Comparison of ENCODE assay signal across 13 cellular contexts in the genomic region with DNA sequence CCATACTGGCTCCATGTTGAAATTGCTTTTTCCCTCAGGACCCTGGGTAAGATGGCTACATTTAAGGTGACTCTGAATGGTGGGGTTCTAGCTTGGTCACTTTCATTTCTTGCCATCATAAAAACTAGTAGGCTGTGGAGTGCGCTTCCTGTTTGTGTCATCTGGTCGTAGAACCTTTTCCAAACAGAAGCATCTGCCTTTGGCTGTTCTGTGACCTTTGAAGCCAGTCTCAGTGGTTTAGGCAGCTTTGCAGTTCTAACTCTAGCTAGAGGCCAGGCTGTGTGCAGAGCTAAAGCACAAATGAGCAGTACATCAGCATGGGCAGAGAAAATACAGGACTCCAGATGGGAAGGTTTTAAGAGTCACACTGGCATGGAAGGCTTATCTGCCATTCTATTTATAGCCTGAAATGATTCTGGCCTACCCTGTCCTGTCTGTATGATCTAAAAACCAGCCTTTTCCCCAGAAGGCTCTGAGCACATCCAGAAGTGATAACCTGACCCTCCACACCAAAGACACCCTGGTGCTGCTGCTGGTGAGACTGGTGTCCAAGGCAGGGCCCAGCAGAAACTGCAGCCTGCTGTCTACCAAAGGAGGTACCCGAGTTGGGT. TPM values are rescaled to one million over a fixed set of nuclear protein-coding genes. Genes with fewer than 3 reads are reported as not detected.
DNase-seq lines count a peak whose midpoint lies in the region; ATAC-seq, FAIRE-seq and TF ChIP-seq lines count a peak whose summit lies in the region.
"Had no signal": no experiment of that assay in that cellular context is flagged by ENCODE, and none has a peak within 500 bp of the region (broad histone marks: within the 10 kb centered on the region; RNA-seq: fewer than 3 reads in every experiment).

No MANE protein-coding gene starts in this region.

- H3K4me1 ChIP-seq in HepG2 (ENCODE audit: insufficient read depth, low read length) (peaks cover 23% of the 10 kb centered on the region), suprapubic skin (peaks cover 17% of the 10 kb centered on the region)

- no peak overlapping the region for H3K4me2 ChIP-seq in HepG2 (ENCODE audit: low read depth, low read length)

- H3K36me3 ChIP-seq in HepG2 (replicated peaks in 1 of 2; ENCODE audit: control insufficient read depth in 1 of 2, insufficient read depth in 2 of 2, low read length in 2 of 2) (peaks cover 34 to 78% of the 10 kb centered on the region in 2 experiments), suprapubic skin (peaks cover 45% of the 10 kb centered on the region)

- H3K79me2 ChIP-seq in HepG2 (ENCODE audit: insufficient read depth, low read length), result no peaks in the 10 kb centered on the region

- H3K9me3 ChIP-seq in HepG2 (ENCODE audit: low read length) (no peaks in the 10 kb centered on the region), suprapubic skin (no peaks in the 10 kb centered on the region)

- H3K4me3 ChIP-seq in HepG2 (replicated peaks in 1 of 3; ENCODE audit: insufficient read depth in 1 of 3, low read depth in 2 of 3, low read length in 3 of 3) (no peak overlapping the region), suprapubic skin (no peak overlapping the region)

- no peak for TF ChIP-seq RAD21 in HepG2 (CRISPR knock-in tag; IDR thresholded peaks at IDR 0.05)

- TF ChIP-seq POLR2A in HepG2 (IDR thresholded peaks at IDR 0.05; ENCODE audit: insufficient read depth in 1 of 2, low read depth in 2 of 2, low read length in 2 of 2) (peak in 1 of 2 experiments; percentile 15; a peak in 1 of 4 replicates), suprapubic skin (IDR thresholded peaks at IDR 0.05) (no peak)

- TF ChIP-seq EP300 in HepG2 (IDR thresholded peaks at IDR 0.05; ENCODE audit: low read depth in 2 of 2, low read length in 2 of 2), result no peak
- TF ChIP-seq EP300 in HepG2 (CRISPR knock-in tag; IDR thresholded peaks at IDR 0.05; ENCODE audit: borderline replicate concordance), result no peak
- no peak for TF ChIP-seq EP300 in suprapubic skin (IDR thresholded peaks at IDR 0.05)

- peak overlapping the region; percentile 14 for H3K27ac ChIP-seq in HepG2 (ENCODE audit: extremely low read length, insufficient read depth, low read length)
- peak overlapping the region; percentile 8 for H3K27ac ChIP-seq in suprapubic skin

- in situ Hi-C loops in HepG2 (cut with HindIII; ENCODE audit: extremely low pct_ligation_motif_present, low pct_unique_long_range_greater_than_20kb), result no loop called here

- 61% methylated on average over 3 of the region's 3 CpGs for WGBS in HepG2 (ENCODE audit: low lambda C conversion rate)
- 61% methylated on average over 3 of the region's 3 CpGs for WGBS in suprapubic skin

- peak; percentile 84 for FAIRE-seq in HepG2 (lab: Jason Lieb, UNC)

- intact Hi-C loops in HepG2 (cut with micrococcal nuclease; ENCODE audit: unreplicated experiment), result loop anchor here (5.0 kb wide), 1 partner anchor 35 kb away; no protein-coding TSS in a partner anchor

- H2AFZ ChIP-seq in HepG2 (ENCODE audit: low read length), result no peak overlapping the region

- TSS peak; percentile 25 for BruUV-seq in HepG2 (replicated peaks; lab: Mats Ljungman, UMichigan)

- CTCF ChIA-PET in T-cell (lab: Charles Lee), result interaction anchor here (0.7 to 1.1 kb wide), 7 partner anchors 16 to 1463 kb away, joined by 3 to 8 read pairs (median 3); no protein-coding TSS in a partner anchor
- CTCF ChIA-PET in HepG2 (lab: Yijun Ruan, JAX; ENCODE audit: low intra/inter-chr PET ratio, low total read pairs), result no interaction called here

- H3K27me3 ChIP-seq in HepG2 (ENCODE audit: control insufficient read depth in 1 of 2, insufficient read depth in 2 of 2, low read length in 2 of 2) (no peaks in the 10 kb centered on the region), suprapubic skin (no peaks in the 10 kb centered on the region)

- peak; percentile 59 for DNase-seq in activated effector memory CD4-positive, alpha-beta T cell treated with anti-CD3 and anti-CD28 coated beads, Interleukin-2, amount 50 U/mL, for 16 hours
- DNase-seq in activated effector memory CD4-positive, alpha-beta T cell treated with Interleukin-2 at 50 U/mL for 16 hours, result no peak
- DNase-seq in T-cell, result no peak
- no peak for DNase-seq in HepG2 (ENCODE audit: low spot score)
- DNase-seq in suprapubic skin (ENCODE audit: low spot score in 2 of 2), result no peak
- DNase-seq in NCI-H524 treated with DMSO at 0.1 percent for 48 hours (lab: John Stamatoyannopoulos, UW), result no peak
- DNase-seq: foreskin fibroblast; midbrain; stimulated activated CD4-positive, alpha-beta T cell treated with anti-CD3 and anti-CD28 coated beads, Interleukin-2, amount 100 ng/mL, for 48 hours had no signal

- H3K9me3 Mint-ChIP-seq in T-cell, result no peaks in the 10 kb centered on the region
- H3K9me3 Mint-ChIP-seq: brain, WTC11 had no signal

- TF ChIP-seq CTCF in HepG2 (CRISPR knock-in tag; IDR thresholded peaks at IDR 0.05) (no peak), suprapubic skin (IDR thresholded peaks at IDR 0.05) (no peak)

- H3K27me3 Mint-ChIP-seq in T-cell, result no peaks in the 10 kb centered on the region

- H3K4me1 Mint-ChIP-seq in T-cell, result peaks cover 37 to 42% (median 41%) of the 10 kb centered on the region in 3 donors

- POLR2A ChIA-PET in T-cell (lab: Charles Lee) (interaction anchor here in 1 of 2 donors (0.6 kb wide), 1 partner anchor 198 kb away, joined by 3 read pairs; no protein-coding TSS in a partner anchor), HepG2 (lab: Yijun Ruan, JAX) (interaction anchor here (1.2 to 3.1 kb wide), 4 partner anchors 10 to 147 kb away, joined by 3 to 24 read pairs (median 6); partner anchors contain the start of genes ESRP2 and NFATC3)

- peak overlapping the region in 1 of 3 donors; percentile 27 for H3K4me3 Mint-ChIP-seq in T-cell
- H3K4me3 Mint-ChIP-seq: brain, WTC11 had no signal

- peak overlapping the region; percentile 92 for H3K27ac Mint-ChIP-seq in T-cell
- H3K27ac Mint-ChIP-seq: WTC11 had no signal

- ATAC-seq in T-cell (replicated peaks in 1 of 4), result peak; percentile 31 to 62 (median 54)
- peak; percentile 32 for ATAC-seq in HepG2
- no peak for ATAC-seq in HG03342 (IDR thresholded peaks at IDR 0.05; ENCODE audit: unreplicated experiment)
- no peak for ATAC-seq in GM18873 (IDR thresholded peaks at IDR 0.05; ENCODE audit: low FRiP score, unreplicated experiment)
- ATAC-seq: WTC11 had no signal

- peaks cover 24% of the 10 kb centered on the region for H4K20me1 ChIP-seq in HepG2 (ENCODE audit: insufficient read depth, low read length)

- no peak overlapping the region for H3K9ac ChIP-seq in HepG2 (ENCODE audit: insufficient read depth, low read depth, low read length)

- peaks cover 8% of the 10 kb centered on the region for H3K36me3 Mint-ChIP-seq in T-cell
- H3K36me3 Mint-ChIP-seq: brain had no signal

RNA-seq across cellular contexts. Expression of gene ESRP2, which starts 8.6 kb away (rescaled TPM):
- total RNA-seq in T-cell (under 1 TPM in 3 of 5 donors, not detected in 2; 0.47 to 0.79 (median 0.62) TPM), HepG2 (2016; rRNA removed; fragmentation: Illumina TruSeq; extraction: Trizol) (17.1 and 21.1 TPM in 2 replicates), suprapubic skin (100 to 1,000 TPM in 2 of 4 donors, 10 to 100 TPM in 2; 77.0 to 133 (median 99.7) TPM)
- total RNA-seq in HepG2 (2016; cell fraction: cytosol; rRNA removed; fragmentation: Illumina TruSeq; extraction: Trizol; ENCODE audit: low read depth), result 6.8 and 7.6 TPM in 2 replicates
- 14.0 and 20.2 TPM in 2 replicates for total RNA-seq in HepG2 (2016; cell fraction: insoluble cytoplasmic fraction; rRNA removed; fragmentation: Illumina TruSeq; extraction: Trizol)
- total RNA-seq in HepG2 (2016; cell fraction: membrane; rRNA removed; fragmentation: Illumina TruSeq; extraction: Trizol), result 8.4 and 9.8 TPM in 2 replicates
- total RNA-seq in HepG2 (2016; cell fraction: nucleus; rRNA removed; fragmentation: Illumina TruSeq; extraction: Trizol), result 30.8 and 33.0 TPM in 2 replicates
- polyA plus RNA-seq in HepG2 (2011; rRNA removed), result 32.4 and 36.3 TPM in 2 replicates
- 15.3 and 21.4 TPM in 2 replicates for polyA plus RNA-seq in HepG2 (2011; cell fraction: cytosol; rRNA removed)
- 149 and 178 TPM in 2 replicates for polyA plus RNA-seq in HepG2 (2011; cell fraction: nucleus; rRNA removed)
- polyA plus RNA-seq in HepG2 (2012), result 22.9 and 25.0 TPM in 2 replicates
- 1.9 and 2.0 TPM in 2 replicates for polyA plus RNA-seq in HepG2 (2016; cell fraction: cytosol; fragmentation: Illumina TruSeq; extraction: Trizol; ENCODE audit: low read depth)
- polyA plus RNA-seq in HepG2 (2016; cell fraction: insoluble cytoplasmic fraction; fragmentation: Illumina TruSeq; extraction: Trizol; ENCODE audit: low read depth), result 20.9 and 25.3 TPM in 2 replicates
- polyA plus RNA-seq in HepG2 (2016; cell fraction: membrane; fragmentation: Illumina TruSeq; extraction: Trizol; ENCODE audit: low read depth), result 6.3 and 6.7 TPM in 2 replicates
- polyA plus RNA-seq in HepG2 (2016; cell fraction: nucleus; fragmentation: Illumina TruSeq; extraction: Trizol; ENCODE audit: insufficient read depth, low read depth), result 75.9 and 77.2 TPM in 2 replicates
- polyA minus RNA-seq in HepG2 (2011; rRNA and poly(A)+ RNA removed; ENCODE audit: low replicate concordance), result 91.8 and 102 TPM in 2 replicates
- 22.4 and 22.8 TPM in 2 replicates for polyA minus RNA-seq in HepG2 (2011; cell fraction: cytosol; rRNA and poly(A)+ RNA removed)
- 79.8 and 79.9 TPM in 2 replicates for polyA minus RNA-seq in HepG2 (2011; cell fraction: nucleus; rRNA and poly(A)+ RNA removed)

RNA-seq across cellular contexts. Expression of gene PLA2G15, which starts 17.9 kb away (rescaled TPM):
- total RNA-seq in T-cell, result 10 to 100 TPM in 4 of 5 donors, 1 to 10 TPM in 1; 8.7 to 16.4 (median 10.9) TPM
- 9.9 and 14.4 TPM in 2 replicates for total RNA-seq in HepG2 (2016; rRNA removed; fragmentation: Illumina TruSeq; extraction: Trizol)
- total RNA-seq in HepG2 (2016; cell fraction: cytosol; rRNA removed; fragmentation: Illumina TruSeq; extraction: Trizol; ENCODE audit: low read depth), result 1.6 and 1.9 TPM in 2 replicates
- total RNA-seq in HepG2 (2016; cell fraction: insoluble cytoplasmic fraction; rRNA removed; fragmentation: Illumina TruSeq; extraction: Trizol), result 8.0 and 15.5 TPM in 2 replicates
- 4.8 and 5.1 TPM in 2 replicates for total RNA-seq in HepG2 (2016; cell fraction: membrane; rRNA removed; fragmentation: Illumina TruSeq; extraction: Trizol)
- 16.6 and 20.9 TPM in 2 replicates for total RNA-seq in HepG2 (2016; cell fraction: nucleus; rRNA removed; fragmentation: Illumina TruSeq; extraction: Trizol)
- polyA plus RNA-seq in HepG2 (2011; rRNA removed), result 23.7 and 30.2 TPM in 2 replicates
- 18.0 and 24.3 TPM in 2 replicates for polyA plus RNA-seq in HepG2 (2011; cell fraction: cytosol; rRNA removed)
- 25.8 and 28.3 TPM in 2 replicates for polyA plus RNA-seq in HepG2 (2011; cell fraction: nucleus; rRNA removed)
- polyA plus RNA-seq in HepG2 (2012), result 14.5 and 15.3 TPM in 2 replicates
- 1.2 and 1.8 TPM in 2 replicates for polyA plus RNA-seq in HepG2 (2016; cell fraction: cytosol; fragmentation: Illumina TruSeq; extraction: Trizol; ENCODE audit: low read depth)
- 8.4 and 8.8 TPM in 2 replicates for polyA plus RNA-seq in HepG2 (2016; cell fraction: insoluble cytoplasmic fraction; fragmentation: Illumina TruSeq; extraction: Trizol; ENCODE audit: low read depth)
- polyA plus RNA-seq in HepG2 (2016; cell fraction: membrane; fragmentation: Illumina TruSeq; extraction: Trizol; ENCODE audit: low read depth), result 2.6 and 3.5 TPM in 2 replicates
- polyA plus RNA-seq in HepG2 (2016; cell fraction: nucleus; fragmentation: Illumina TruSeq; extraction: Trizol; ENCODE audit: insufficient read depth, low read depth), result 29.5 and 29.9 TPM in 2 replicates
- polyA minus RNA-seq in HepG2 (2011; rRNA and poly(A)+ RNA removed; ENCODE audit: low replicate concordance), result 18.7 and 48.3 TPM in 2 replicates
- polyA minus RNA-seq in HepG2 (2011; cell fraction: cytosol; rRNA and poly(A)+ RNA removed), result 13.9 and 15.8 TPM in 2 replicates
- 5.9 and 8.5 TPM in 2 replicates for polyA minus RNA-seq in HepG2 (2011; cell fraction: nucleus; rRNA and poly(A)+ RNA removed)
- total RNA-seq in suprapubic skin, result 10 to 100 TPM; 11.2 to 26.6 (median 23.6) TPM

RNA-seq across cellular contexts. Expression of gene SLC7A6, which starts 37.0 kb away (rescaled TPM):
- total RNA-seq in T-cell (100 to 1,000 TPM; 146 to 216 (median 185) TPM), HepG2 (2016; rRNA removed; fragmentation: Illumina TruSeq; extraction: Trizol) (25.4 and 35.8 TPM in 2 replicates), suprapubic skin (100 to 1,000 TPM in 1 of 4 donors, 10 to 100 TPM in 3; 31.5 to 167 (median 49.0) TPM)
- 116 and 121 TPM in 2 replicates for total RNA-seq in HepG2 (2016; cell fraction: cytosol; rRNA removed; fragmentation: Illumina TruSeq; extraction: Trizol; ENCODE audit: low read depth)
- 25.1 and 35.3 TPM in 2 replicates for total RNA-seq in HepG2 (2016; cell fraction: insoluble cytoplasmic fraction; rRNA removed; fragmentation: Illumina TruSeq; extraction: Trizol)
- total RNA-seq in HepG2 (2016; cell fraction: membrane; rRNA removed; fragmentation: Illumina TruSeq; extraction: Trizol), result 38.4 and 41.5 TPM in 2 replicates
- total RNA-seq in HepG2 (2016; cell fraction: nucleus; rRNA removed; fragmentation: Illumina TruSeq; extraction: Trizol), result 53.5 and 62.4 TPM in 2 replicates
- 67.4 and 70.8 TPM in 2 replicates for polyA plus RNA-seq in HepG2 (2011; rRNA removed)
- 38.1 and 42.5 TPM in 2 replicates for polyA plus RNA-seq in HepG2 (2011; cell fraction: cytosol; rRNA removed)
- 195 and 234 TPM in 2 replicates for polyA plus RNA-seq in HepG2 (2011; cell fraction: nucleus; rRNA removed)
- polyA plus RNA-seq in HepG2 (2012), result 29.8 and 35.6 TPM in 2 replicates
- polyA plus RNA-seq in HepG2 (2016; cell fraction: cytosol; fragmentation: Illumina TruSeq; extraction: Trizol; ENCODE audit: low read depth), result 4.5 and 5.9 TPM in 2 replicates
- 17.5 and 18.7 TPM in 2 replicates for polyA plus RNA-seq in HepG2 (2016; cell fraction: insoluble cytoplasmic fraction; fragmentation: Illumina TruSeq; extraction: Trizol; ENCODE audit: low read depth)
- polyA plus RNA-seq in HepG2 (2016; cell fraction: membrane; fragmentation: Illumina TruSeq; extraction: Trizol; ENCODE audit: low read depth), result 8.7 and 9.5 TPM in 2 replicates
- polyA plus RNA-seq in HepG2 (2016; cell fraction: nucleus; fragmentation: Illumina TruSeq; extraction: Trizol; ENCODE audit: insufficient read depth, low read depth), result 86.8 and 104 TPM in 2 replicates
- polyA minus RNA-seq in HepG2 (2011; rRNA and poly(A)+ RNA removed; ENCODE audit: low replicate concordance), result 346 and 374 TPM in 2 replicates
- 39.3 and 39.6 TPM in 2 replicates for polyA minus RNA-seq in HepG2 (2011; cell fraction: cytosol; rRNA and poly(A)+ RNA removed)
- 114 and 135 TPM in 2 replicates for polyA minus RNA-seq in HepG2 (2011; cell fraction: nucleus; rRNA and poly(A)+ RNA removed)

Comparison
In these comparisons a context has a peak if more than half of its experiments do, and no peak if none do; other contexts are left out.
1. ATAC-seq: peak in T-cell (4 of 4) and HepG2 (single experiment); none in HG03342 (single experiment) and GM18873 (single experiment).
2. RNA of gene ESRP2, which starts 8.6 kb away (total RNA-seq): 77.0 to 133 TPM in suprapubic skin and 6.8 to 33.0 TPM in HepG2; 0.47 to 0.79 TPM in T-cell; every median in the first group is over 4 times any median in the second.